In genomic region chr10:47158116-47159071, GRCh38 we compare ENCODE assay signal across 25 cellular contexts.
"Had no signal": no experiment of that assay in that cellular context is flagged by ENCODE, and none has a peak within 500 bp of the region (broad histone marks: within the 10 kb centered on the region; RNA-seq: fewer than 3 reads in every experiment).

No MANE protein-coding gene starts in this region.

- H3K27me3 Mint-ChIP-seq: naive thymus-derived CD8-positive, alpha-beta T cell; stimulated activated naive CD8-positive, alpha-beta T cell treated with anti-CD3 and anti-CD28 coated beads, Interleukin-15, amount 100 ng/mL, for 72 hours had no signal

- H3K27ac ChIP-seq: left lung, lower lobe of right lung, parathyroid adenoma, psoas muscle, right lobe of liver, tibial nerve, upper lobe of right lung had no signal

- ATAC-seq: left cardiac atrium; left lung; lower lobe of right lung; naive thymus-derived CD8-positive, alpha-beta T cell; psoas muscle; right lobe of liver; stimulated activated memory B cell treated with anti-CD40 and anti-IgM and Interleukin-4, amounts not matched to agents 10 μg/mL and 1 μg/mL and 100 μg/mL, for 72 hours; stimulated activated naive CD8-positive, alpha-beta T cell treated with anti-CD3 and anti-CD28 coated beads, Interleukin-15, amount 100 ng/mL, for 72 hours; upper lobe of right lung had no signal

- H3K4me3 ChIP-seq: left lung, lower lobe of right lung, psoas muscle, right lobe of liver, smooth muscle cell, tibial nerve, upper lobe of right lung had no signal

- H3K9me3 ChIP-seq: right lobe of liver had no signal

- H3K27me3 ChIP-seq: left lung, right lobe of liver, tibial nerve, upper lobe of right lung had no signal

- DNase-seq: hippocampal formation; kidney glomerular epithelial cell; left cardiac atrium; left lung; lower lobe of right lung; mammary epithelial cell; mesenchymal stem cell; naive thymus-derived CD8-positive, alpha-beta T cell; nucleus accumbens; psoas muscle; right lobe of liver; stimulated activated CD4-positive, alpha-beta T cell treated with anti-CD3 and anti-CD28 coated beads, Interleukin-1b, Interleukin-23, amount 100 ng/mL, for 48 hours; stimulated activated CD4-positive, alpha-beta T cell treated with anti-CD3 and anti-CD28 coated beads, Interleukin-2, amount 100 ng/mL, for 48 hours; stimulated activated CD4-positive, alpha-beta T cell treated with anti-CD3 and anti-CD28 coated beads, Interleukin-4, amount 100 ng/mL, for 4 hours; stimulated activated CD8-positive, alpha-beta memory T cell treated with anti-CD3 and anti-CD28 coated beads, Interleukin-4, amount 100 ng/mL, for 48 hours; stimulated activated naive CD4-positive, alpha-beta T cell treated with Interleukin-2 at 50 U/mL for 16 hours; stimulated activated naive CD8-positive, alpha-beta T cell treated with anti-CD3 and anti-CD28 coated beads, Interleukin-15, amount 100 ng/mL, for 72 hours; substantia nigra; upper lobe of right lung had no signal

- H2AFZ ChIP-seq: parathyroid adenoma had no signal

- H3K36me3 ChIP-seq: left lung, lower lobe of right lung, right lobe of liver, tibial nerve, upper lobe of right lung had no signal

- H3K9ac ChIP-seq: parathyroid adenoma had no signal

- H3K4me1 Mint-ChIP-seq: nephron; neural crest cell; stimulated activated memory B cell treated with anti-CD40 and anti-IgM and Interleukin-4, amounts not matched to agents 10 μg/mL and 1 μg/mL and 100 μg/mL, for 72 hours had no signal

- H3K4me2 ChIP-seq: smooth muscle cell had no signal

- H3K4me3 Mint-ChIP-seq: naive thymus-derived CD8-positive, alpha-beta T cell; nephron; neural crest cell; stimulated activated memory B cell treated with anti-CD40 and anti-IgM and Interleukin-4, amounts not matched to agents 10 μg/mL and 1 μg/mL and 100 μg/mL, for 72 hours; stimulated activated naive CD8-positive, alpha-beta T cell treated with anti-CD3 and anti-CD28 coated beads, Interleukin-15, amount 100 ng/mL, for 72 hours had no signal

- H3K79me2 ChIP-seq: parathyroid adenoma had no signal

- H3K27ac Mint-ChIP-seq: nephron; stimulated activated memory B cell treated with anti-CD40 and anti-IgM and Interleukin-4, amounts not matched to agents 10 μg/mL and 1 μg/mL and 100 μg/mL, for 72 hours; stimulated activated naive CD8-positive, alpha-beta T cell treated with anti-CD3 and anti-CD28 coated beads, Interleukin-15, amount 100 ng/mL, for 72 hours had no signal

- H3K4me1 ChIP-seq: left lung, lower lobe of right lung, parathyroid adenoma, psoas muscle, right lobe of liver, tibial nerve, upper lobe of right lung had no signal
